ENCODE assay signal across 8 cellular contexts in the genomic region with DNA sequence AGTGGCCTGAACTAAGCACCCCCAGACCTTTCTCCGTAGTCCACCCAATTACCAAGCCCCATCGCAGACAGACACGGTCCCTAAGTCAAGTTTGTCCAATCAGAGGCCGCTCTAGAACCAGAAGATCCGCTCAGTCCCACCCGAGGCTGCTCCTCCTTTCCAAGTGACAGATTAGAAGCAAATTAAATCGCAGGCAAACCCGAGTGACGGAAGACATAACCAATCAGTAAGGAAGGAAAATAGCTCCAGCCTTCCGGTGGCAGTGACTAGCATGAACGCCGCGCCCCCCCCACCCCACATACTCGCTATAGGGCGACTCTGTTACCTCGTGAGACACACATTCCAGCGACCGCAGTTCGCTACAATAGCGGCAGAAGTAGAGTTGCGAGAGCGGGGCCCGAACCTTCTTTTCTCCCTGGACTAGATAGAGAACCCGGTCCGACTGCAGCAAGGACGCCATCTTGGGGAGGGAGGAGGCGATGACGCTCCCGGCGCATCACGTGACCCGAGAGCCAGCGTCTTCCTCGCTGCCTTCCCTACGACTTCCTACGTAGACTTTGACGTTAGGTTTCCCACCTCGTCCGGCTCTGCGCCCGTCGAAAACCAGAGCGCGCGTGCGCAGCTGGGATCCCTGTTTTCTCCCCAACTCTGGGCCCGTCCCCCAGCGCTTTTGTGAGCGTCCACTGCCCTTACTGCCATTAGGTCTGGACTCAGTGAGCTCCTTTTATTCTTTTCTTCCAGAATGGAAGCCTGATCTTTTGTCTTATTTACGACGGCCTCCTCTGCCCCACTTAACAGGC. TPM values are rescaled to one million over a fixed set of nuclear protein-coding genes. Genes with fewer than 3 reads are reported as not detected.
DNase-seq lines count a peak whose midpoint lies in the region; ATAC-seq, FAIRE-seq and TF ChIP-seq lines count a peak whose summit lies in the region.

TSS of gene DCTN4 (minus strand) at position 484 of the 800 bp plus-strand sequence. CDS start at position 460, 24 bp downstream.

- TF ChIP-seq CTCF in CD4-positive, alpha-beta T cell (IDR thresholded peaks at IDR 0.05): no peak
- TF ChIP-seq CTCF in dorsolateral prefrontal cortex (IDR thresholded peaks at IDR 0.05 in 54 of 56, conservative IDR thresholded peaks at IDR 0.05 in 2 of 56; ENCODE audit: low read depth in 1 of 56, partially characterized antibody in 56 of 56) (peak in 26 of 56 donors; percentile 7 to 60 (median 24)), HepG2 (CRISPR knock-in tag; IDR thresholded peaks at IDR 0.05) (peak; percentile 40; the same call in 1 of the 2 replicates)

- H3K27ac ChIP-seq in CD4-positive, alpha-beta T cell (ENCODE audit: low read depth, low read length): peak within 1 kb of the TSS; percentile 96
- H3K27ac ChIP-seq in dorsolateral prefrontal cortex (peak within 1 kb of the TSS; percentile 92 to 100 (median 99)), HepG2 (ENCODE audit: extremely low read length, insufficient read depth, low read length) (peak within 1 kb of the TSS; percentile 93)

- FAIRE-seq in HepG2 (lab: Jason Lieb, UNC): peak; percentile 81

- no peak for TF ChIP-seq EP300 in HepG2 (IDR thresholded peaks at IDR 0.05; ENCODE audit: low read depth in 2 of 2, low read length in 2 of 2)
- no peak for TF ChIP-seq EP300 in HepG2 (CRISPR knock-in tag; IDR thresholded peaks at IDR 0.05; ENCODE audit: borderline replicate concordance)

- H3K4me1 Mint-ChIP-seq in CD4-positive, alpha-beta T cell (ENCODE audit: low read depth): peaks cover 33% of the 10 kb centered on the region

- H3K9ac ChIP-seq in HepG2 (ENCODE audit: insufficient read depth, low read depth, low read length): peak within 1 kb of the TSS; percentile 85

- CTCF ChIA-PET in CD4-positive, alpha-beta T cell (lab: Charles Lee): interaction anchor here (0.7 to 3.2 kb wide), 5 partner anchors 15 to 88 kb away, joined by 3 to 10 read pairs (median 4); partner anchors contain the start of genes IRGM, RBM22 and SMIM3
- CTCF ChIA-PET in HepG2 (lab: Yijun Ruan, JAX; ENCODE audit: low intra/inter-chr PET ratio, low total read pairs): no interaction called here

- H3K4me3 Mint-ChIP-seq in CD4-positive, alpha-beta T cell: no peak within 1 kb of the TSS

- peaks cover 63% of the 10 kb centered on the region for H3K4me1 ChIP-seq in HepG2 (ENCODE audit: insufficient read depth, low read length)

- H3K4me3 ChIP-seq in dorsolateral prefrontal cortex (peak within 1 kb of the TSS; percentile 61 to 96 (median 79)), HepG2 (replicated peaks in 1 of 3; ENCODE audit: insufficient read depth in 1 of 3, low read depth in 2 of 3, low read length in 3 of 3) (peak within 1 kb of the TSS; percentile 84 to 93 (median 86))

- BruUV-seq in HepG2 (replicated peaks; lab: Mats Ljungman, UMichigan): no TSS peak

- peak within 1 kb of the TSS; percentile 88 for H2AFZ ChIP-seq in HepG2 (ENCODE audit: low read length)

- H3K4me2 ChIP-seq in HepG2 (ENCODE audit: low read depth, low read length): peak within 1 kb of the TSS; percentile 74

- ATAC-seq in CD4-positive, alpha-beta T cell (ENCODE audit: poor library complexity): peak; percentile 92
- ATAC-seq in GM19452 (IDR thresholded peaks at IDR 0.05; ENCODE audit: unreplicated experiment) (peak; percentile 95), HG03575 (IDR thresholded peaks at IDR 0.05; ENCODE audit: extremely low read depth, insufficient number of reproducible peaks, low FRiP score, unreplicated experiment) (peak; percentile 87), HepG2 (peak; percentile 98)

- peak; percentile 44; the same call in 1 of the 2 replicates for TF ChIP-seq RAD21 in HepG2 (CRISPR knock-in tag; IDR thresholded peaks at IDR 0.05)

- in situ Hi-C loops in HepG2 (cut with HindIII; ENCODE audit: extremely low pct_ligation_motif_present, low pct_unique_long_range_greater_than_20kb): no loop called here

- H3K9me3 Mint-ChIP-seq in CD4-positive, alpha-beta T cell: no peaks in the 10 kb centered on the region

- DNase-seq in CD4-positive, alpha-beta T cell: peak; percentile 82 to 92 (median 89)
- DNase-seq in NCI-H82 (lab: John Stamatoyannopoulos, UW) (peak; percentile 98), dorsolateral prefrontal cortex (peak; percentile 96 to 99 (median 97)), HepG2 (ENCODE audit: low spot score) (peak; percentile 99)
- peak; percentile 95 for DNase-seq in activated CD4-positive, alpha-beta T cell treated with anti-CD3 and anti-CD28 coated beads, Interleukin-2, amount 50 U/mL, for 48 hours
- DNase-seq in stimulated activated CD4-positive, alpha-beta T cell treated with anti-CD3 and anti-CD28 coated beads, Interleukin-4, amount 100 ng/mL, for 1 hour: peak; percentile 93

- no peak within 1 kb of the TSS for H3K27ac Mint-ChIP-seq in CD4-positive, alpha-beta T cell

- H4K20me1 ChIP-seq in HepG2 (ENCODE audit: insufficient read depth, low read length): no peaks in the 10 kb centered on the region

- H3K36me3 Mint-ChIP-seq in CD4-positive, alpha-beta T cell (ENCODE audit: low read depth): peaks cover 35% of the 10 kb centered on the region

- no peaks in the 10 kb centered on the region for H3K9me3 ChIP-seq in CD4-positive, alpha-beta T cell (ENCODE audit: control insufficient read depth, low read length)
- no peaks in the 10 kb centered on the region for H3K9me3 ChIP-seq in HepG2 (ENCODE audit: low read length)

- H3K36me3 ChIP-seq in HepG2 (replicated peaks in 1 of 2; ENCODE audit: control insufficient read depth in 1 of 2, insufficient read depth in 2 of 2, low read length in 2 of 2): peaks cover 2 to 17% of the 10 kb centered on the region in 2 experiments; a peak in 3 of 5 replicates

- intact Hi-C loops in CD4-positive, alpha-beta T cell (cut with DNase I, micrococcal nuclease): loop anchor here (1.0 to 5.0 kb wide), 6 partner anchors 24 to 311 kb away; partner anchors contain the start of genes RBM22 (in 2 of the 2) and RPS14 (in 1 of the 2)
- intact Hi-C loops in dorsolateral prefrontal cortex (cut with DNase I) (loop anchor here (2.0 to 10.0 kb wide), 4 partner anchors 58 to 186 kb away; partner anchors contain the start of genes RBM22 (in 2 of the 2) and ZNF300 (in 2 of the 2)), HepG2 (cut with micrococcal nuclease; ENCODE audit: unreplicated experiment) (loop anchor here (1.0 kb wide), 2 partner anchors 10 to 57 kb away; partner anchors contain the start of gene RBM22)

- peak; percentile 76 to 77 for TF ChIP-seq POLR2A in HepG2 (IDR thresholded peaks at IDR 0.05; ENCODE audit: insufficient read depth in 1 of 2, low read depth in 2 of 2, low read length in 2 of 2)

- 2% methylated on average over 40 of the region's 51 CpGs for WGBS in HepG2 (ENCODE audit: low lambda C conversion rate)

- no peaks in the 10 kb centered on the region for H3K27me3 ChIP-seq in CD4-positive, alpha-beta T cell (ENCODE audit: control insufficient read depth, insufficient read depth, low read length)
- H3K27me3 ChIP-seq in dorsolateral prefrontal cortex (no peaks in the 10 kb centered on the region), HepG2 (ENCODE audit: control insufficient read depth in 1 of 2, insufficient read depth in 2 of 2, low read length in 2 of 2) (no peaks in the 10 kb centered on the region)

- POLR2A ChIA-PET in CD4-positive, alpha-beta T cell (lab: Charles Lee): interaction anchor here (0.6 to 3.9 kb wide), 20 partner anchors 8 to 1013 kb away, joined by 3 to 52 read pairs (median 5); partner anchors contain the start of genes CD74, G3BP1, GM2A and IRGM
- POLR2A ChIA-PET in HepG2 (lab: Yijun Ruan, JAX): interaction anchor here (0.6 to 3.4 kb wide), 11 partner anchors 9 to 494 kb away, joined by 3 to 25 read pairs (median 6); partner anchors contain the start of genes GM2A, GPX3, RBM22 and SMIM3

- no peaks in the 10 kb centered on the region for H3K27me3 Mint-ChIP-seq in CD4-positive, alpha-beta T cell

- peaks cover 33% of the 10 kb centered on the region for H3K79me2 ChIP-seq in HepG2 (ENCODE audit: insufficient read depth, low read length)

TF ChIP-seq in HepG2, 621 proteins besides CTCF, POLR2A, EP300 and RAD21 (continues in another document):
- no peak for TF ChIP-seq ZNF678 (CRISPR knock-in tag; IDR thresholded peaks at IDR 0.05)
- TF ChIP-seq ZNF691 (CRISPR knock-in tag; IDR thresholded peaks at IDR 0.05; ENCODE audit: borderline replicate concordance, low read depth): no peak

RNA-seq across cellular contexts. Expression of gene DCTN4, which starts in this region (rescaled TPM):
- total RNA-seq in CD4-positive, alpha-beta T cell: 10 to 100 TPM; 81.2 to 84.4 TPM
- total RNA-seq in dorsolateral prefrontal cortex: 100 to 1,000 TPM in 28 of 120 experiments, 10 to 100 TPM in 92; 75.7 to 114 (median 94.9) TPM
- 26.9 and 39.7 TPM in 2 replicates for total RNA-seq in HepG2 (2016; rRNA removed; fragmentation: Illumina TruSeq; extraction: Trizol)
- total RNA-seq in HepG2 (2016; cell fraction: cytosol; rRNA removed; fragmentation: Illumina TruSeq; extraction: Trizol; ENCODE audit: low read depth): 3.5 and 5.2 TPM in 2 replicates
- total RNA-seq in HepG2 (2016; cell fraction: insoluble cytoplasmic fraction; rRNA removed; fragmentation: Illumina TruSeq; extraction: Trizol): 28.4 and 40.9 TPM in 2 replicates
- 16.8 and 20.1 TPM in 2 replicates for total RNA-seq in HepG2 (2016; cell fraction: membrane; rRNA removed; fragmentation: Illumina TruSeq; extraction: Trizol)
- total RNA-seq in HepG2 (2016; cell fraction: nucleus; rRNA removed; fragmentation: Illumina TruSeq; extraction: Trizol): 29.2 and 37.4 TPM in 2 replicates
- polyA plus RNA-seq in HepG2 (2011; rRNA removed): 21.5 and 24.1 TPM in 2 replicates
- 17.3 and 22.7 TPM in 2 replicates for polyA plus RNA-seq in HepG2 (2011; cell fraction: cytosol; rRNA removed)
- 18.6 and 20.3 TPM in 2 replicates for polyA plus RNA-seq in HepG2 (2011; cell fraction: nucleus; rRNA removed)
- 18.3 and 23.7 TPM in 2 replicates for polyA plus RNA-seq in HepG2 (2012)
- polyA plus RNA-seq in HepG2 (2016; cell fraction: cytosol; fragmentation: Illumina TruSeq; extraction: Trizol; ENCODE audit: low read depth): 1.7 and 1.8 TPM in 2 replicates
- polyA plus RNA-seq in HepG2 (2016; cell fraction: insoluble cytoplasmic fraction; fragmentation: Illumina TruSeq; extraction: Trizol; ENCODE audit: low read depth): 42.0 and 42.5 TPM in 2 replicates
- 7.3 and 8.7 TPM in 2 replicates for polyA plus RNA-seq in HepG2 (2016; cell fraction: membrane; fragmentation: Illumina TruSeq; extraction: Trizol; ENCODE audit: low read depth)
- polyA plus RNA-seq in HepG2 (2016; cell fraction: nucleus; fragmentation: Illumina TruSeq; extraction: Trizol; ENCODE audit: insufficient read depth, low read depth): 24.5 and 29.7 TPM in 2 replicates
- 41.6 and 54.4 TPM in 2 replicates for polyA minus RNA-seq in HepG2 (2011; rRNA and poly(A)+ RNA removed; ENCODE audit: low replicate concordance)
- 26.7 and 27.0 TPM in 2 replicates for polyA minus RNA-seq in HepG2 (2011; cell fraction: cytosol; rRNA and poly(A)+ RNA removed)
- polyA minus RNA-seq in HepG2 (2011; cell fraction: nucleus; rRNA and poly(A)+ RNA removed): 59.4 and 66.0 TPM in 2 replicates

Comparison
In these comparisons a context has a peak if more than half of its experiments do, and no peak if none do; other contexts are left out.
1. Peak in every context shown above with its lines: DNase-seq, ATAC-seq, H3K4me3 ChIP-seq and H3K27ac ChIP-seq.